8 cellular contexts compared by ENCODE assay signal in the genomic region with DNA sequence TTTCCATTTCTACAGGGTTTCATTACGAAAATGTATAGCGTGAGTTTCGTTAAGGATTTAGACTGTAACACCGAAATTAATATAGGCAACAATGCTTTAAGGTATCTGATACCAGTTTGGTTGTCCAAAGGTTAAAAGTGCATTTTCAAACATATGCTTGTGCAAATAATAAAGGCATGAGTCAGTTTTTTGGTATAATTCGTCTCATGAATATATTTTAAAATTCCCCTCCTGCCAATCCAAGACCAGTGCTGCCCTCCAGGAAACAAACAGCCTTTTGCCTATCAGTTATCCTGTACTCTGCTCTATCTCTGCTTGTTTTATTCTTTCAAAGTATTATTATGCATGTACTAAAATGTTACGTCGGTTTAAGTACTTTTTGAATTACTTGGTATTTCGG. TPM values are rescaled to one million over a fixed set of nuclear protein-coding genes. Genes with fewer than 3 reads are reported as not detected.
DNase-seq lines count a peak whose midpoint lies in the region; ATAC-seq and TF ChIP-seq lines count a peak whose summit lies in the region.

No MANE protein-coding gene starts in this region.

- no peaks in the 10 kb centered on the region for H3K36me3 ChIP-seq in GM23248 (ENCODE audit: low read depth)
- H3K36me3 ChIP-seq in SK-N-SH (replicated peaks in 1 of 2; ENCODE audit: control insufficient read depth in 1 of 2, insufficient read depth in 2 of 2, low read length in 1 of 2) = no peaks in the 10 kb centered on the region
- no peaks in the 10 kb centered on the region for H3K36me3 ChIP-seq in gastrocnemius medialis

- no peak for TF ChIP-seq EP300 in SK-N-SH (IDR thresholded peaks at IDR 0.05; ENCODE audit: borderline replicate concordance in 1 of 2, low read depth in 1 of 2, low read length in 1 of 2)

- no peak for TF ChIP-seq POLR2A in gastrocnemius medialis (IDR thresholded peaks at IDR 0.05)

- H3K4me2 ChIP-seq in GM23248 (ENCODE audit: unreplicated experiment) (peak overlapping the region; percentile 90), SK-N-SH (peak overlapping the region; percentile 97)

- WGBS in GM23248 (ENCODE audit: low coverage in 1 of 2, low lambda C conversion rate in 2 of 2, missing lambda C conversion rate in 2 of 2), 2 experiments = 59 to 65% methylated on average over 8 of the region's 8 CpGs
- 53% methylated on average over 8 of the region's 8 CpGs for WGBS in SK-N-SH (ENCODE audit: low lambda C conversion rate)

- peak overlapping the region; percentile 87 for H3K9ac ChIP-seq in GM23248
- H3K9ac ChIP-seq in SK-N-SH = peak overlapping the region; percentile 77; the same call in 1 of the 2 replicates

- POLR2A ChIA-PET in SK-N-SH (lab: Yijun Ruan, JAX) (no interaction called here), RWPE1 (lab: Yijun Ruan, JAX; ENCODE audit: low non-redundant PET) (no interaction called here)

- H2AFZ ChIP-seq in GM23248 (no peak overlapping the region), SK-N-SH (ENCODE audit: low read depth) (no peak overlapping the region)

- TF ChIP-seq CTCF in SK-N-SH (IDR thresholded peaks at IDR 0.05) (no peak), fibroblast of pulmonary artery (IDR thresholded peaks at IDR 0.05; ENCODE audit: low read length, missing control alignments) (no peak), gastrocnemius medialis (IDR thresholded peaks at IDR 0.05 in 4 of 5, conservative IDR thresholded peaks at IDR 0.05 in 1 of 5) (no peak), RWPE1 (conservative IDR thresholded peaks at IDR 0.05; ENCODE audit: low read depth) (no peak)

- intact Hi-C loops in gastrocnemius medialis (cut with DNase I; ENCODE audit: low total_unique reads) (loop anchor here (5.0 to 10.0 kb wide), 4 partner anchors 322 to 501 kb away; a partner anchor contains a TSS), left colon (cut with DNase I, micrococcal nuclease) (loop anchor here in 1 of 2 donors (10.0 kb wide), 1 partner anchor 459 kb away; no protein-coding TSS in a partner anchor)

- TF ChIP-seq RAD21 in SK-N-SH (IDR thresholded peaks at IDR 0.05; ENCODE audit: low read length) = no peak

- H3K79me2 ChIP-seq in GM23248 (ENCODE audit: insufficient read depth) (peaks cover 63% of the 10 kb centered on the region), SK-N-SH (ENCODE audit: insufficient read depth) (peaks cover 63% of the 10 kb centered on the region)

- H3K9me3 ChIP-seq in GM23248 (ENCODE audit: low read depth) (no peaks in the 10 kb centered on the region), SK-N-SH (no peaks in the 10 kb centered on the region), gastrocnemius medialis (no peaks in the 10 kb centered on the region)

- CTCF ChIA-PET in SK-N-SH (lab: Yijun Ruan, JAX) = interaction anchor here (1.1 kb wide), 1 partner anchor 13 kb away, joined by 3 read pairs; no protein-coding TSS in a partner anchor
- CTCF ChIA-PET in RWPE1 (lab: Yijun Ruan, JAX) = no interaction called here

- H3K4me3 ChIP-seq in GM23248 = peak overlapping the region; percentile 89
- H3K4me3 ChIP-seq in SK-N-SH (ENCODE audit: low read depth in 2 of 2, low read length in 1 of 2) = peak overlapping the region; percentile 89 to 92
- peak overlapping the region; percentile 77 for H3K4me3 ChIP-seq in fibroblast of pulmonary artery (replicated peaks; ENCODE audit: low read depth, low read length)
- peak overlapping the region; percentile 1 to 90 (median 86) for H3K4me3 ChIP-seq in gastrocnemius medialis

- H3F3A ChIP-seq in GM23248 (ENCODE audit: insufficient read depth) (peaks cover 25% of the 10 kb centered on the region), SK-N-SH (replicated peaks; ENCODE audit: insufficient read depth) (peaks cover 27% of the 10 kb centered on the region)

- peaks cover 35% of the 10 kb centered on the region for H3K4me1 ChIP-seq in GM23248 (ENCODE audit: insufficient read depth)
- peaks cover 14 to 15% of the 10 kb centered on the region in 2 experiments; a peak in 3 of 4 replicates for H3K4me1 ChIP-seq in SK-N-SH (ENCODE audit: control insufficient read depth in 1 of 2, insufficient read depth in 2 of 2, low read depth in 1 of 2, low read length in 1 of 2)
- peaks cover 52 to 67% of the 10 kb centered on the region in 2 donors for H3K4me1 ChIP-seq in gastrocnemius medialis

- H3K9me2 ChIP-seq in GM23248 (ENCODE audit: insufficient read depth) = no peaks in the 10 kb centered on the region
- no peaks in the 10 kb centered on the region for H3K9me2 ChIP-seq in SK-N-SH

- H3K27me3 ChIP-seq in GM23248 (replicated peaks; ENCODE audit: insufficient read depth) (no peaks in the 10 kb centered on the region), SK-N-SH (ENCODE audit: insufficient read depth) (no peaks in the 10 kb centered on the region), gastrocnemius medialis (no peaks in the 10 kb centered on the region)

- DNase-seq in GM23248 (peak; percentile 36), SK-N-SH (no peak), fibroblast of pulmonary artery (ENCODE audit: low read depth) (no peak), gastrocnemius medialis (no peak), left colon (no peak), germinal center (ENCODE audit: low spot score) (no peak), RWPE1 (ENCODE audit: low spot score) (no peak)

- ATAC-seq in gastrocnemius medialis (no peak), left colon (no peak), GM18517 (IDR thresholded peaks at IDR 0.05; ENCODE audit: unreplicated experiment) (no peak)

- H3K27ac ChIP-seq in GM23248 (peak overlapping the region; percentile 81), SK-N-SH (ENCODE audit: low read depth in 2 of 2, low read length in 1 of 2) (peak overlapping the region; percentile 89 to 95), gastrocnemius medialis (peak overlapping the region; percentile 94 to 99 (median 97)), RWPE1 (no peak overlapping the region)

- peaks cover 26% of the 10 kb centered on the region for H4K20me1 ChIP-seq in GM23248 (ENCODE audit: insufficient read depth)
- H4K20me1 ChIP-seq in SK-N-SH (ENCODE audit: insufficient read depth) = peaks cover 59% of the 10 kb centered on the region

- in situ Hi-C loops in GM23248 (cut with MboI) (no loop called here), gastrocnemius medialis (cut with MboI; ENCODE audit: low sequenced_read_pairs in 4 of 4) (loop anchor here in 2 of 4 donors (10.0 kb wide), 2 partner anchors 191 to 439 kb away; no protein-coding TSS in a partner anchor)

TF ChIP-seq in SK-N-SH, 30 proteins besides CTCF, POLR2A, EP300 and RAD21:
- TF ChIP-seq JUND (IDR thresholded peaks at IDR 0.05) (0 out of 2 replicates have a peak, but pooled peaks have one; percentile 9), FOXM1 (IDR thresholded peaks at IDR 0.05; ENCODE audit: low read depth) (0 out of 2 replicates have a peak, but pooled peaks have one; percentile 25), TAF1 (IDR thresholded peaks at IDR 0.05; ENCODE audit: borderline replicate concordance, low read depth, low read length) (no peak), TEAD4 (IDR thresholded peaks at IDR 0.05; ENCODE audit: borderline replicate concordance, insufficient read depth) (no peak), FOSL2 (IDR thresholded peaks at IDR 0.05; ENCODE audit: borderline replicate concordance, low read depth) (0 out of 2 replicates have a peak, but pooled peaks have one; percentile 22)
- TF ChIP-seq, protein P1, sequence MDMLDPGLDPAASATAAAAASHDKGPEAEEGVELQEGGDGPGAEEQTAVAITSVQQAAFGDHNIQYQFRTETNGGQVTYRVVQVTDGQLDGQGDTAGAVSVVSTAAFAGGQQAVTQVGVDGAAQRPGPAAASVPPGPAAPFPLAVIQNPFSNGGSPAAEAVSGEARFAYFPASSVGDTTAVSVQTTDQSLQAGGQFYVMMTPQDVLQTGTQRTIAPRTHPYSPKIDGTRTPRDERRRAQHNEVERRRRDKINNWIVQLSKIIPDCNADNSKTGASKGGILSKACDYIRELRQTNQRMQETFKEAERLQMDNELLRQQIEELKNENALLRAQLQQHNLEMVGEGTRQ (IDR thresholded peaks at IDR 0.05; ENCODE audit: borderline replicate concordance, low read depth, low read length) = no peak
- TF ChIP-seq, protein P2, sequence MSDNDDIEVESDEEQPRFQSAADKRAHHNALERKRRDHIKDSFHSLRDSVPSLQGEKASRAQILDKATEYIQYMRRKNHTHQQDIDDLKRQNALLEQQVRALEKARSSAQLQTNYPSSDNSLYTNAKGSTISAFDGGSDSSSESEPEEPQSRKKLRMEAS (IDR thresholded peaks at IDR 0.05; ENCODE audit: low read depth) = no peak
- TF ChIP-seq, protein P3, sequence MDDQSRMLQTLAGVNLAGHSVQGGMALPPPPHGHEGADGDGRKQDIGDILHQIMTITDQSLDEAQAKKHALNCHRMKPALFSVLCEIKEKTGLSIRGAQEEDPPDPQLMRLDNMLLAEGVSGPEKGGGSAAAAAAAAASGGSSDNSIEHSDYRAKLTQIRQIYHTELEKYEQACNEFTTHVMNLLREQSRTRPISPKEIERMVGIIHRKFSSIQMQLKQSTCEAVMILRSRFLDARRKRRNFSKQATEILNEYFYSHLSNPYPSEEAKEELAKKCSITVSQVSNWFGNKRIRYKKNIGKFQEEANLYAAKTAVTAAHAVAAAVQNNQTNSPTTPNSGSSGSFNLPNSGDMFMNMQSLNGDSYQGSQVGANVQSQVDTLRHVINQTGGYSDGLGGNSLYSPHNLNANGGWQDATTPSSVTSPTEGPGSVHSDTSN (IDR thresholded peaks at IDR 0.05) = peak; percentile 17; the same call in 1 of the 2 replicates

RNA-seq across cellular contexts. Expression of a gene that starts 2.0 kb away (rescaled TPM):
- total RNA-seq in GM23248 (2014; rRNA removed; shearing (Covaris generic)) = 9.1 and 12.9 TPM in 2 replicates
- polyA plus RNA-seq in GM23248 (2016; fragmentation: Nextera tagmentation; extraction: Ambion mirVana) (9.4 and 14.8 TPM in 2 replicates), SK-N-SH (2012; rRNA removed) (1.9 and 2.6 TPM in 2 replicates)
- 2.4 and 2.6 TPM in 2 replicates for polyA plus RNA-seq in SK-N-SH (2012; cell fraction: cytosol; rRNA removed)
- 3.3 and 4.4 TPM in 2 replicates for polyA plus RNA-seq in SK-N-SH (2012; cell fraction: nucleus; rRNA removed)
- total RNA-seq in gastrocnemius medialis (10 to 100 TPM in 3 of 4 donors, 1 to 10 TPM in 1; 9.2 to 20.0 (median 14.6) TPM), left colon (10 to 100 TPM; 82.4 to 93.7 TPM)
